8 cellular contexts compared by ENCODE assay signal in genomic region chr15:64093627-64094417, GRCh38. TPM values are rescaled to one million over a fixed set of nuclear protein-coding genes. Genes with fewer than 3 reads are reported as not detected.
A peak's percentile ranks its signal among the peaks of the same experiment; 100 is the strongest.
DNase-seq lines count a peak whose midpoint lies in the region; ATAC-seq and TF ChIP-seq lines count a peak whose summit lies in the region.

Gene CIAO2A (minus strand): TSS chr15:64093838. CDS start chr15:64093768, 70 bp downstream.

- TF ChIP-seq CTCF in lung (IDR thresholded peaks at IDR 0.05; ENCODE audit: control extremely low read depth, extremely low read depth) = no peak

- CTCF ChIA-PET in CD8-positive, alpha-beta memory T cell (lab: Charles Lee) = interaction anchor here (0.7 to 1.6 kb wide), 6 partner anchors 18 to 748 kb away, joined by 3 to 5 read pairs (median 4); partner anchors contain the start of gene PLEKHO2

- H3K27me3 ChIP-seq in CD8-positive, alpha-beta memory T cell (ENCODE audit: insufficient read depth, low read length, poor library complexity, severe bottlenecking) = no peaks in the 10 kb centered on the region
- H3K27me3 ChIP-seq in lung (ENCODE audit: control insufficient read depth, insufficient read depth) = no peaks in the 10 kb centered on the region

- no peaks in the 10 kb centered on the region for H3K36me3 ChIP-seq in CD8-positive, alpha-beta memory T cell (ENCODE audit: insufficient read depth, low read length)
- H3K36me3 ChIP-seq in lung (ENCODE audit: control insufficient read depth in 2 of 2, insufficient read depth in 2 of 2, low read length in 2 of 2) = no peaks in the 10 kb centered on the region

- peak within 1 kb of the TSS; percentile 93 to 99 (median 97) for H3K4me3 Mint-ChIP-seq in CD8-positive, alpha-beta memory T cell

- no peaks in the 10 kb centered on the region for H3K9me3 ChIP-seq in CD8-positive, alpha-beta memory T cell (ENCODE audit: low read length)
- no peaks in the 10 kb centered on the region for H3K9me3 ChIP-seq in lung (ENCODE audit: control insufficient read depth in 2 of 2, insufficient read depth in 1 of 2, low read length in 1 of 2)

- H3K4me3 ChIP-seq in CD8-positive, alpha-beta memory T cell (ENCODE audit: low read length) = peak within 1 kb of the TSS; percentile 98
- peak within 1 kb of the TSS; percentile 69 for H3K4me3 ChIP-seq in lung

- H3K27me3 Mint-ChIP-seq in CD8-positive, alpha-beta memory T cell = no peaks in the 10 kb centered on the region

- H3K4me1 ChIP-seq in CD8-positive, alpha-beta memory T cell (ENCODE audit: insufficient read depth, low read length) = peaks cover 49% of the 10 kb centered on the region
- peaks cover 8 to 14% of the 10 kb centered on the region in 2 donors for H3K4me1 ChIP-seq in lung (ENCODE audit: control insufficient read depth in 2 of 2, insufficient read depth in 2 of 2, low read length in 2 of 2)

- peak within 1 kb of the TSS; percentile 91 to 99 (median 98) for H3K27ac Mint-ChIP-seq in CD8-positive, alpha-beta memory T cell

- H3K4me1 Mint-ChIP-seq in CD8-positive, alpha-beta memory T cell = peaks cover 70 to 85% (median 78%) of the 10 kb centered on the region in 3 donors

- DNase-seq in CD8-positive, alpha-beta memory T cell = peak; percentile 80 to 94 (median 87)
- peak; percentile 99 for DNase-seq in HS-27A (ENCODE audit: low read depth)
- peak; percentile 68 for DNase-seq in NK-92 (lab: John Stamatoyannopoulos, UW; ENCODE audit: unreplicated experiment)
- peak; percentile 74 to 77 for DNase-seq in activated CD8-positive, alpha-beta memory T cell treated with anti-CD3 and anti-CD28 coated beads for 1 hour (ENCODE audit: extremely low read depth in 1 of 2, low read depth in 1 of 2)
- peak; percentile 84 for DNase-seq in effector CD8-positive, alpha-beta T cell (lab: John Stamatoyannopoulos, UW)
- DNase-seq in lung (ENCODE audit: low spot score) = peak; percentile 97
- DNase-seq in stimulated activated CD4-positive, alpha-beta T cell treated with anti-CD3 and anti-CD28 coated beads, TNF-alpha, amount 100 ng/mL, for 4 hours (ENCODE audit: low read depth in 3 of 3) = peak; percentile 72 to 88 (median 83)

- ATAC-seq in GM19467 (IDR thresholded peaks at IDR 0.05; ENCODE audit: unreplicated experiment) (peak; percentile 50), lung (ENCODE audit: insufficient read depth, low FRiP score) (peak; percentile 83)

- no peaks in the 10 kb centered on the region for H3K9me3 Mint-ChIP-seq in CD8-positive, alpha-beta memory T cell

- peak within 1 kb of the TSS; percentile 88 for H3K27ac ChIP-seq in CD8-positive, alpha-beta memory T cell (ENCODE audit: low read depth, low read length)
- peak within 1 kb of the TSS; percentile 86 to 90 for H3K27ac ChIP-seq in lung (ENCODE audit: low read depth in 1 of 2, low read length in 1 of 2)

- POLR2A ChIA-PET in CD8-positive, alpha-beta memory T cell (lab: Charles Lee) = interaction anchor here (0.9 to 1.3 kb wide), 11 partner anchors 23 to 1092 kb away, joined by 3 to 9 read pairs (median 4); partner anchors contain the start of genes CLPX, PPIB and USP3

- H3K36me3 Mint-ChIP-seq in CD8-positive, alpha-beta memory T cell = peaks cover 0 to 36% (median 4%) of the 10 kb centered on the region in 3 donors

- WGBS in lung, 2 donors = 0% methylated on average over 41 of the region's 41 CpGs

RNA-seq across cellular contexts. Expression of gene CIAO2A, which starts in this region (rescaled TPM):
- total RNA-seq in CD8-positive, alpha-beta memory T cell = 10 to 100 TPM; 68.0 to 68.7 TPM
- polyA plus RNA-seq in CD8-positive, alpha-beta memory T cell = 78.1 TPM
- total RNA-seq in lung = 10 to 100 TPM; 40.4 to 89.6 TPM
- 10 to 100 TPM; 75.9 to 95.6 TPM for polyA plus RNA-seq in lung

Comparison
In these comparisons a context has a peak if more than half of its experiments do, and no peak if none do; other contexts are left out.
1. Peak in every context shown above with its lines: DNase-seq, ATAC-seq, H3K4me3 ChIP-seq and H3K27ac ChIP-seq.